In genomic region chr9:89635007-89635742, GRCh38 we compare ENCODE assay signal across 8 cellular contexts. TPM values are rescaled to one million over a fixed set of nuclear protein-coding genes. Genes with fewer than 3 reads are reported as not detected.
A peak's percentile ranks its signal among the peaks of the same experiment; 100 is the strongest.
DNase-seq lines count a peak whose midpoint lies in the region; ATAC-seq and TF ChIP-seq lines count a peak whose summit lies in the region.

No MANE protein-coding gene starts in this region.

- H3K9ac ChIP-seq in adipocyte (ENCODE audit: low read length): no peak overlapping the region

- H3K27ac ChIP-seq in A673 (ENCODE audit: low read depth, low read length, poor library complexity, severe bottlenecking): no peak overlapping the region
- H3K27ac ChIP-seq in OCI-LY7 (ENCODE audit: low read depth, low read length, poor library complexity, severe bottlenecking): no peak overlapping the region

- H3K79me2 ChIP-seq in OCI-LY7 (ENCODE audit: insufficient read depth, low read depth, low read length): no peaks in the 10 kb centered on the region

- H3K4me1 ChIP-seq in adipocyte (ENCODE audit: control insufficient read depth, insufficient read depth, low read length): peaks cover 34% of the 10 kb centered on the region
- H3K4me1 ChIP-seq in A673 (ENCODE audit: insufficient read depth, low read length, poor library complexity, severe bottlenecking): no peaks in the 10 kb centered on the region
- H3K4me1 ChIP-seq in OCI-LY7 (ENCODE audit: insufficient read depth, low read length, poor library complexity, severe bottlenecking): no peaks in the 10 kb centered on the region

- H3K27me3 ChIP-seq in MG63: no peaks in the 10 kb centered on the region
- H3K27me3 ChIP-seq in adipocyte (replicated peaks; ENCODE audit: control insufficient read depth, insufficient read depth, low read length): peaks cover under 1% of the 10 kb centered on the region
- no peaks in the 10 kb centered on the region for H3K27me3 ChIP-seq in A673 (replicated peaks; ENCODE audit: insufficient read depth, low read depth, low read length, poor library complexity)

- intact Hi-C loops in A673 (cut with micrococcal nuclease; ENCODE audit: unreplicated experiment) (no loop called here), OCI-LY7 (cut with micrococcal nuclease; ENCODE audit: unreplicated experiment) (no loop called here)

- H3K9me2 ChIP-seq in OCI-LY7 (ENCODE audit: insufficient read depth, low read length): no peaks in the 10 kb centered on the region

- POLR2A ChIA-PET in A673 (lab: Charles Lee; ENCODE audit: low non-redundant PET) (no interaction called here), OCI-LY7 (lab: Charles Lee) (interaction anchor here (0.7 kb wide), 1 partner anchor 474 kb away, joined by 3 read pairs; no protein-coding TSS in a partner anchor)

- H3K36me3 ChIP-seq in MG63 (no peaks in the 10 kb centered on the region), adipocyte (ENCODE audit: control insufficient read depth, insufficient read depth, low read length, severe bottlenecking) (no peaks in the 10 kb centered on the region), A673 (ENCODE audit: insufficient read depth, low read length, poor library complexity, severe bottlenecking) (no peaks in the 10 kb centered on the region), OCI-LY7 (ENCODE audit: insufficient read depth, low read length) (no peaks in the 10 kb centered on the region)

- DNase-seq in AG09309 (ENCODE audit: low read depth) (peak; percentile 25), MG63 (peak; percentile 66), adipocyte (ENCODE audit: low read depth) (peak; percentile 24), kidney tubule cell (ENCODE audit: low spot score) (peak; percentile 49), A673 (ENCODE audit: low spot score) (no peak), OCI-LY7 (ENCODE audit: low spot score) (no peak)
- no peak for DNase-seq in activated CD4-positive, alpha-beta T cell treated with anti-CD3 and anti-CD28 coated beads for 1 hour

- ATAC-seq in GM21367 (IDR thresholded peaks at IDR 0.05; ENCODE audit: unreplicated experiment): no peak

- CTCF ChIA-PET in A673 (lab: Charles Lee): interaction anchor here (0.7 kb wide), 1 partner anchor 32 kb away, joined by 3 read pairs; no protein-coding TSS in a partner anchor
- CTCF ChIA-PET in OCI-LY7 (lab: Charles Lee; ENCODE audit: unreplicated experiment): no interaction called here

- H3K9me3 ChIP-seq in MG63 (no peaks in the 10 kb centered on the region), adipocyte (ENCODE audit: control insufficient read depth, low read length) (no peaks in the 10 kb centered on the region), A673 (ENCODE audit: low read depth, low read length, poor library complexity, severe bottlenecking) (no peaks in the 10 kb centered on the region), OCI-LY7 (ENCODE audit: low read length) (no peaks in the 10 kb centered on the region)

- BruUV-seq in A673 (replicated peaks; lab: Mats Ljungman, UMichigan) (no TSS peak), OCI-LY7 (replicated peaks; lab: Mats Ljungman, UMichigan) (no TSS peak)

- H2AFZ ChIP-seq in OCI-LY7 (ENCODE audit: low read length): no peak overlapping the region

- H3K4me2 ChIP-seq in OCI-LY7 (ENCODE audit: low read length): no peak overlapping the region

- no peak overlapping the region for H3K4me3 ChIP-seq in AG09309 (ENCODE audit: control insufficient read depth, low read depth, low read length)
- no peak overlapping the region for H3K4me3 ChIP-seq in MG63
- H3K4me3 ChIP-seq in adipocyte (ENCODE audit: low read length): peak overlapping the region; percentile 36
- H3K4me3 ChIP-seq in A673 (ENCODE audit: low read depth, low read length, poor library complexity, severe bottlenecking): no peak overlapping the region
- no peak overlapping the region for H3K4me3 ChIP-seq in OCI-LY7 (ENCODE audit: low read depth, low read length, poor library complexity, severe bottlenecking)

- no peaks in the 10 kb centered on the region for H4K20me1 ChIP-seq in OCI-LY7 (ENCODE audit: insufficient read depth, low read length)

- no peak for TF ChIP-seq CTCF in AG09309 (IDR thresholded peaks at IDR 0.05; ENCODE audit: control insufficient read depth, insufficient read depth, low read depth, low read length, missing control alignments)
- TF ChIP-seq CTCF in A673 (conservative IDR thresholded peaks at IDR 0.05; ENCODE audit: low read depth, low read length): no peak
- TF ChIP-seq CTCF in OCI-LY7 (conservative IDR thresholded peaks at IDR 0.05; ENCODE audit: low read length): no peak

RNA-seq across cellular contexts. Expression of gene GADD45G, which starts 30.4 kb away (rescaled TPM):
- total RNA-seq in MG63 (2014; rRNA removed; shearing (Covaris generic); ENCODE audit: low replicate concordance): 3.5 TPM in 1 of 2 replicates, not detected in the other
- total RNA-seq in A673 (2021) (0.39 and 0.98 TPM in 2 replicates), OCI-LY7 (2022) (not detected in 2 replicates)
- total RNA-seq in OCI-LY7 (2014; rRNA removed; shearing (Covaris generic)): not detected in 2 replicates

Comparison
In these comparisons a context has a peak if more than half of its experiments do, and no peak if none do; other contexts are left out.
1. DNase-seq: peak in AG09309 (single experiment), MG63 (single experiment), adipocyte (single experiment) and kidney tubule cell (single experiment); none in A673 (single experiment), activated CD4-positive, alpha-beta T cell treated with anti-CD3 and anti-CD28 coated beads for 1 hour (single experiment) and OCI-LY7 (single experiment).